In genomic region chr15:42091753-42092665, GRCh38 we compare ENCODE assay signal across 14 cellular contexts. TPM values are rescaled to one million over a fixed set of nuclear protein-coding genes. Genes with fewer than 3 reads are reported as not detected.
DNase-seq lines count a peak whose midpoint lies in the region; ATAC-seq and TF ChIP-seq lines count a peak whose summit lies in the region.
"Had no signal": no experiment of that assay in that cellular context is flagged by ENCODE, and none has a peak within 500 bp of the region (broad histone marks: within the 10 kb centered on the region; RNA-seq: fewer than 3 reads in every experiment).

No MANE protein-coding gene starts in this region.

- no peak overlapping the region for H3K9ac ChIP-seq in endodermal cell (ENCODE audit: extremely low read depth, low read length, poor library complexity, severe bottlenecking)

- H3K27ac ChIP-seq in right atrium auricular region (no peak overlapping the region), endodermal cell (ENCODE audit: low read depth, low read length) (no peak overlapping the region), suprapubic skin (peak overlapping the region; percentile 38)
- H3K27ac ChIP-seq: tibial nerve had no signal

- H3K36me3 ChIP-seq in right atrium auricular region: no peaks in the 10 kb centered on the region
- H3K36me3 ChIP-seq in endodermal cell (ENCODE audit: control insufficient read depth, insufficient read depth, low read length): no peaks in the 10 kb centered on the region
- H3K36me3 ChIP-seq in suprapubic skin: no peaks in the 10 kb centered on the region
- H3K36me3 ChIP-seq: tibial nerve had no signal

- TF ChIP-seq CTCF in right atrium auricular region (IDR thresholded peaks at IDR 0.05): no peak
- no peak for TF ChIP-seq CTCF in endodermal cell (conservative IDR thresholded peaks at IDR 0.05)
- no peak for TF ChIP-seq CTCF in suprapubic skin (IDR thresholded peaks at IDR 0.05)

- H3K9me3 ChIP-seq in right atrium auricular region (no peaks in the 10 kb centered on the region), endodermal cell (ENCODE audit: control insufficient read depth, low read length) (no peaks in the 10 kb centered on the region), suprapubic skin (no peaks in the 10 kb centered on the region)
- H3K9me3 ChIP-seq: tibial nerve had no signal

- H3K36me3 Mint-ChIP-seq in endodermal cell (ENCODE audit: low read depth): no peaks in the 10 kb centered on the region

- H3K27me3 ChIP-seq in right atrium auricular region (no peaks in the 10 kb centered on the region), endodermal cell (ENCODE audit: control insufficient read depth, insufficient read depth, low read length, poor library complexity, severe bottlenecking) (no peaks in the 10 kb centered on the region), suprapubic skin (no peaks in the 10 kb centered on the region)
- H3K27me3 ChIP-seq: tibial nerve had no signal

- DNase-seq in right atrium auricular region (ENCODE audit: low spot score): peak; percentile 40
- DNase-seq in left cardiac atrium: no peak
- peak; percentile 7 for DNase-seq in NCI-H146 treated with DMSO at 0.1 percent for 48 hours (lab: John Stamatoyannopoulos, UW; ENCODE audit: unreplicated experiment)
- DNase-seq in endodermal cell: peak; percentile 58
- DNase-seq in suprapubic skin (ENCODE audit: low spot score in 2 of 2): no peak
- no peak for DNase-seq in activated CD4-positive, alpha-beta T cell treated with anti-CD3 and anti-CD28 coated beads for 1 hour
- DNase-seq: activated CD4-positive, alpha-beta T cell treated with anti-CD3 and anti-CD28 coated beads, Interleukin-2, amount 50 U/mL, for 4 hours; activated effector memory CD4-positive, alpha-beta T cell treated with anti-CD3 and anti-CD28 coated beads, Interleukin-2, amount 50 U/mL, for 16 hours; NCI-H226 had no signal

- peaks cover 3% of the 10 kb centered on the region for H3K27me3 Mint-ChIP-seq in endodermal cell (ENCODE audit: insufficient read depth)

- H3K4me3 ChIP-seq in right atrium auricular region (no peak overlapping the region), endodermal cell (ENCODE audit: low read length) (no peak overlapping the region), suprapubic skin (no peak overlapping the region)
- H3K4me3 ChIP-seq: tibial nerve had no signal

- H3K4me3 Mint-ChIP-seq in endodermal cell: no peak overlapping the region
- H3K4me3 Mint-ChIP-seq: T-helper 1 cell treated with Interleukin-12 subunit alpha and Interleukin-12 subunit beta and Interleukin-4 antibody, amounts not matched to agents 30 μg/mL and 1 μg/mL, for 36 hours had no signal

- 57 to 61% methylated on average over 11 to 18 of the region's 19 CpGs for WGBS in endodermal cell (ENCODE audit: insufficient coverage in 1 of 2, insufficient read length in 1 of 2), 2 experiments
- 51% methylated on average over 19 of the region's 19 CpGs for WGBS in suprapubic skin

- ATAC-seq in left cardiac atrium (no peak), HG03175 (IDR thresholded peaks at IDR 0.05; ENCODE audit: unreplicated experiment) (no peak), GM21717 (IDR thresholded peaks at IDR 0.05; ENCODE audit: unreplicated experiment) (no peak)
- ATAC-seq: Panc1 had no signal

- H3K9me3 Mint-ChIP-seq in endodermal cell: no peaks in the 10 kb centered on the region
- H3K9me3 Mint-ChIP-seq: T-helper 1 cell treated with Interleukin-12 subunit alpha and Interleukin-12 subunit beta and Interleukin-4 antibody, amounts not matched to agents 30 μg/mL and 1 μg/mL, for 36 hours had no signal

- intact Hi-C loops in left cardiac atrium (cut with DNase I): no loop called here

- peak overlapping the region; percentile 79 for H3K27ac Mint-ChIP-seq in endodermal cell
- H3K27ac Mint-ChIP-seq: T-helper 1 cell treated with Interleukin-12 subunit alpha and Interleukin-12 subunit beta and Interleukin-4 antibody, amounts not matched to agents 30 μg/mL and 1 μg/mL, for 36 hours had no signal

- H3K4me1 ChIP-seq in right atrium auricular region (no peaks in the 10 kb centered on the region), endodermal cell (ENCODE audit: control insufficient read depth, insufficient read depth, low read length) (peaks cover 5% of the 10 kb centered on the region), suprapubic skin (peaks cover 30% of the 10 kb centered on the region)

- TF ChIP-seq EP300 in suprapubic skin (IDR thresholded peaks at IDR 0.05): no peak

- H3K4me1 Mint-ChIP-seq in endodermal cell: peaks cover 11% of the 10 kb centered on the region

- no peak for TF ChIP-seq POLR2A in suprapubic skin (IDR thresholded peaks at IDR 0.05)

RNA-seq across cellular contexts. Expression of gene PLA2G4D, which starts 2.4 kb away (rescaled TPM):
- total RNA-seq in right atrium auricular region: not detected
- total RNA-seq in left cardiac atrium: not detected
- total RNA-seq in endodermal cell: not detected
- polyA plus RNA-seq in endodermal cell (2013, experiment 1 of 2): not detected
- not detected for polyA plus RNA-seq in endodermal cell (2013, experiment 2 of 2)
- 10 to 100 TPM; 15.0 to 29.6 (median 24.4) TPM for total RNA-seq in suprapubic skin
- total RNA-seq: tibial nerve had no signal

Comparison
In these comparisons a context has a peak if more than half of its experiments do, and no peak if none do; other contexts are left out.
1. DNase-seq: peak in right atrium auricular region (single experiment), NCI-H146 treated with DMSO at 0.1 percent for 48 hours (single experiment) and endodermal cell (single experiment); none in left cardiac atrium (single experiment), suprapubic skin (0 of 2) and activated CD4-positive, alpha-beta T cell treated with anti-CD3 and anti-CD28 coated beads for 1 hour (single experiment).
2. RNA of gene PLA2G4D, which starts 2.4 kb away (total RNA-seq): 15.0 to 29.6 TPM in suprapubic skin; not detected in right atrium auricular region, not detected in left cardiac atrium and not detected in endodermal cell; every median in the first group is over 10 times any median in the second.